Comparison of ENCODE assay signal across 1 cellular context in genomic region chr19:28020631-28021315, GRCh38.
A peak's percentile ranks its signal among the peaks of the same experiment; 100 is the strongest.
TF ChIP-seq lines count a peak whose summit lies in the region.

No MANE protein-coding gene starts in this region.

TF ChIP-seq in HEK293, 187 proteins besides CTCF, POLR2A, EP300 and RAD21 (continued from another document):
- TF ChIP-seq PRDM4 (tag by site-specific recombination; IDR thresholded peaks at IDR 0.05) (no peak), ZNF660 (tag by site-specific recombination; IDR thresholded peaks at IDR 0.05) (0 out of 2 replicates have a peak, but pooled peaks have one; percentile 33)
TF ChIP-seq in HEK293: peak in this region for 2.
